ENCODE assay signal across 8 cellular contexts in the genomic region with DNA sequence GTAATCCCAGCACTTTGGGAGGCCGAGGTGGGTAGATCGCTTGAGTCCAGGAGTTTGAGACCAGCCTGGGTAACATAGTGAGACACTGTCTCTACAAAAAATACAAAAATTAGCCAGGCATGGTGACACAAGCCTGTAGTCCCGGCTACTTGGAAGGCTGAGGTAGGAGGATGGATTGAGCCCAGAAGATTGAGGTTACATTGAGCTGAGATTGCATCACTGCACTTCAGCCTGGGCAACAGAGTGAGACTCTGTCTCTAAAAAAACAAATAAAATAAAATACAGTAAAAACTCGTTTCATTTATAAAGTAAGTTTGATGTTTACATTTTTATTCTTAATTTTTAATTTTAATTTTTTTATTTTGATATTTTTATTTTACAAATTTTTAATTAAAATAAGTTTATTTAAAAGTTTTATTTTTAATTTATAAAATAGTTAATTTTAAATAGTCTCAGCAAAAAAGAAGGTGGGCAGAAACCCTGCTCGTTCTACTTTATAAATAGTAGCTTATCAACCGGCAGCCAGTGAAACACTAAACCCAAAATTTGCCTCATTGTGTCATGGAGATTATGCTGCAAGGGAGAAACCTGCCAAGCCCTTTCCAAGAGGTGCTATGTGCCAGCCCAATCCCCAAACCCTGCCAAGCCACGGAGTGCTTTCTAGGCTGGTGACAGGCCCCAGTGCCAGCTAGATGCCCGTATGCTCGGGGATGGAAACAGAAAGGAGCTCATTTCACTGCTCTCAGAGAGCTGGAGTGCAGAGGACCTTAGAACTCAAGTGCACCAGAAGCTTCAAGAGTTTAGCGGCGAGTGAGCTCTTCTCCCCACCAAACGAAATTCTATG. TPM values are rescaled to one million over a fixed set of nuclear protein-coding genes. Genes with fewer than 3 reads are reported as not detected.
DNase-seq lines count a peak whose midpoint lies in the region; ATAC-seq and TF ChIP-seq lines count a peak whose summit lies in the region.
"Had no signal": no experiment of that assay in that cellular context is flagged by ENCODE, and none has a peak within 500 bp of the region (broad histone marks: within the 10 kb centered on the region; RNA-seq: fewer than 3 reads in every experiment).

No MANE protein-coding gene starts in this region.

- peak overlapping the region; percentile 76 for H3K27ac Mint-ChIP-seq in activated CD8-positive, alpha-beta T cell treated with anti-CD3 and anti-CD28 coated beads, Interleukin-2, amount 10 ng/mL, durations not matched to agents 7 days and 5 days
- H3K27ac Mint-ChIP-seq in stimulated activated naive CD8-positive, alpha-beta T cell treated with anti-CD3 and anti-CD28 coated beads, Interleukin-15, amount 100 ng/mL, for 72 hours: peak overlapping the region; percentile 97 to 98

- ATAC-seq in activated CD8-positive, alpha-beta T cell treated with anti-CD3 and anti-CD28 coated beads, Interleukin-2, amount 10 ng/mL, durations not matched to agents 7 days and 5 days: peak; percentile 41
- ATAC-seq in stimulated activated naive CD8-positive, alpha-beta T cell treated with anti-CD3 and anti-CD28 coated beads, Interleukin-15, amount 100 ng/mL, for 72 hours: peak; percentile 35

- no peaks in the 10 kb centered on the region for H3K27me3 Mint-ChIP-seq in activated CD8-positive, alpha-beta T cell treated with anti-CD3 and anti-CD28 coated beads, Interleukin-2, amount 10 ng/mL, durations not matched to agents 7 days and 5 days (ENCODE audit: low read depth)
- no peaks in the 10 kb centered on the region for H3K27me3 Mint-ChIP-seq in stimulated activated naive CD8-positive, alpha-beta T cell treated with anti-CD3 and anti-CD28 coated beads, Interleukin-15, amount 100 ng/mL, for 72 hours
- H3K27me3 Mint-ChIP-seq: naive B cell had no signal

- H3K9me3 ChIP-seq in MG63: no peaks in the 10 kb centered on the region

- no peak overlapping the region for H3K4me3 ChIP-seq in MG63

- POLR2A ChIA-PET in activated CD8-positive, alpha-beta T cell treated with anti-CD3 and anti-CD28 coated beads, Interleukin-2, amount 10 ng/mL, durations not matched to agents 7 days and 5 days (lab: Charles Lee): interaction anchor here (0.6 to 4.9 kb wide), 9 partner anchors 12 to 38 kb away, joined by 3 to 36 read pairs (median 6); a partner anchor contains a TSS

- H3K36me3 Mint-ChIP-seq in activated CD8-positive, alpha-beta T cell treated with anti-CD3 and anti-CD28 coated beads, Interleukin-2, amount 10 ng/mL, durations not matched to agents 7 days and 5 days (ENCODE audit: low read depth): peaks cover 52% of the 10 kb centered on the region
- H3K36me3 Mint-ChIP-seq: naive B cell had no signal

- CTCF ChIA-PET in activated CD8-positive, alpha-beta T cell treated with anti-CD3 and anti-CD28 coated beads, Interleukin-2, amount 10 ng/mL, durations not matched to agents 7 days and 5 days (lab: Charles Lee): interaction anchor here (0.6 to 4.5 kb wide), 14 partner anchors 12 to 134 kb away, joined by 3 to 27 read pairs (median 4); no protein-coding TSS in a partner anchor

- no peaks in the 10 kb centered on the region for H3K36me3 ChIP-seq in MG63

- peak; percentile 84 for DNase-seq in MG63
- DNase-seq in activated CD8-positive, alpha-beta T cell treated with anti-CD3 and anti-CD28 coated beads, Interleukin-2, amount 10 ng/mL, durations not matched to agents 7 days and 5 days: peak; percentile 50
- DNase-seq in hippocampal formation (lab: John Stamatoyannopoulos, UW): peak; percentile 75 to 79
- DNase-seq in stimulated activated naive CD8-positive, alpha-beta T cell treated with anti-CD3 and anti-CD28 coated beads, Interleukin-15, amount 100 ng/mL, for 72 hours: peak in 1 of 2 donors; percentile 58
- DNase-seq in DMS114 treated with DMSO at 0.1 percent for 48 hours (lab: John Stamatoyannopoulos, UW; ENCODE audit: unreplicated experiment): no peak
- DNase-seq in GM19240 (ENCODE audit: insufficient read length, low spot score): no peak
- DNase-seq in GM13977 (ENCODE audit: low spot score): no peak
- DNase-seq: naive B cell had no signal

- H3K4me3 Mint-ChIP-seq in activated CD8-positive, alpha-beta T cell treated with anti-CD3 and anti-CD28 coated beads, Interleukin-2, amount 10 ng/mL, durations not matched to agents 7 days and 5 days: peak overlapping the region; percentile 54
- H3K4me3 Mint-ChIP-seq in stimulated activated naive CD8-positive, alpha-beta T cell treated with anti-CD3 and anti-CD28 coated beads, Interleukin-15, amount 100 ng/mL, for 72 hours: peak overlapping the region; percentile 69 to 75

- in situ Hi-C loops in GM13977 (cut with MboI; ENCODE audit: low pct_unique_long_range_greater_than_20kb, low sequenced_read_pairs, unreplicated experiment): no loop called here

- no peak for TF ChIP-seq CTCF in GM13977 (IDR thresholded peaks at IDR 0.05; ENCODE audit: extremely low read depth, insufficient read depth, missing control alignments)

- H3K9me3 Mint-ChIP-seq in activated CD8-positive, alpha-beta T cell treated with anti-CD3 and anti-CD28 coated beads, Interleukin-2, amount 10 ng/mL, durations not matched to agents 7 days and 5 days (ENCODE audit: insufficient read depth): peaks cover 6% of the 10 kb centered on the region
- peaks cover 0 to 5% of the 10 kb centered on the region in 2 donors for H3K9me3 Mint-ChIP-seq in stimulated activated naive CD8-positive, alpha-beta T cell treated with anti-CD3 and anti-CD28 coated beads, Interleukin-15, amount 100 ng/mL, for 72 hours
- H3K9me3 Mint-ChIP-seq: naive B cell had no signal

- peaks cover 80% of the 10 kb centered on the region for H3K4me1 Mint-ChIP-seq in activated CD8-positive, alpha-beta T cell treated with anti-CD3 and anti-CD28 coated beads, Interleukin-2, amount 10 ng/mL, durations not matched to agents 7 days and 5 days (ENCODE audit: low read depth)
- H3K4me1 Mint-ChIP-seq in stimulated activated naive CD8-positive, alpha-beta T cell treated with anti-CD3 and anti-CD28 coated beads, Interleukin-15, amount 100 ng/mL, for 72 hours: peaks cover 99% of the 10 kb centered on the region

- no peaks in the 10 kb centered on the region for H3K27me3 ChIP-seq in MG63

RNA-seq across cellular contexts. Expression of a gene that starts 38.9 kb away (rescaled TPM):
- 4.8 and 5.5 TPM in 2 replicates for total RNA-seq in MG63 (2014; rRNA removed; shearing (Covaris generic); ENCODE audit: low replicate concordance)
- total RNA-seq in activated CD8-positive, alpha-beta T cell treated with anti-CD3 and anti-CD28 coated beads, Interleukin-2, amount 10 ng/mL, durations not matched to agents 7 days and 5 days: 10 to 100 TPM; 52.5 to 54.5 TPM

Comparison
In these comparisons a context has a peak if more than half of its experiments do, and no peak if none do; other contexts are left out.
1. DNase-seq: peak in MG63 (single experiment), activated CD8-positive, alpha-beta T cell treated with anti-CD3 and anti-CD28 coated beads, Interleukin-2, amount 10 ng/mL, durations not matched to agents 7 days and 5 days (single experiment) and hippocampal formation (2 of 2); none in DMS114 treated with DMSO at 0.1 percent for 48 hours (single experiment), GM19240 (single experiment) and GM13977 (single experiment).